In the genomic region with DNA sequence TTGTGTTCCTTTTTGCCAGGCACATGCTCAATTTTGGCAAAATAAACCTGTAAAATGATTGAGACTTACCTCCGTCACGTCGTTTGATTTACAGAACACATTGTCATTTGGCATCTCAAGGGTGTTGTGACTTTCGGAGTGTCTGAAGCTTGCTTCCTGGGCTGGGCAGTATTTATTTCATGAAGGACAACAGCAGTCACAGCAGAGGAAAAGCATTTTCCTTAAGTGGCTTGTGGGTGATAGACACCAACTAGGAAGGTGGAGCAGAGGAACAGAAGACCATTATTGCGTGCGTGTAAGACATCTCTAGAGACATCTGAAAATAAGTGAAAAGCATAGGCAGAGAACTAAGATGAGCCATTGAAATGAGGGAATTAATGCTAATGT, we compare ENCODE assay signal across 1 cellular context.
TF ChIP-seq lines count a peak whose summit lies in the region.

No MANE protein-coding gene starts in this region.

TF ChIP-seq in WTC11, 78 proteins besides CTCF, POLR2A, EP300 and RAD21 (continued from another document):
- TF ChIP-seq, protein P1, sequence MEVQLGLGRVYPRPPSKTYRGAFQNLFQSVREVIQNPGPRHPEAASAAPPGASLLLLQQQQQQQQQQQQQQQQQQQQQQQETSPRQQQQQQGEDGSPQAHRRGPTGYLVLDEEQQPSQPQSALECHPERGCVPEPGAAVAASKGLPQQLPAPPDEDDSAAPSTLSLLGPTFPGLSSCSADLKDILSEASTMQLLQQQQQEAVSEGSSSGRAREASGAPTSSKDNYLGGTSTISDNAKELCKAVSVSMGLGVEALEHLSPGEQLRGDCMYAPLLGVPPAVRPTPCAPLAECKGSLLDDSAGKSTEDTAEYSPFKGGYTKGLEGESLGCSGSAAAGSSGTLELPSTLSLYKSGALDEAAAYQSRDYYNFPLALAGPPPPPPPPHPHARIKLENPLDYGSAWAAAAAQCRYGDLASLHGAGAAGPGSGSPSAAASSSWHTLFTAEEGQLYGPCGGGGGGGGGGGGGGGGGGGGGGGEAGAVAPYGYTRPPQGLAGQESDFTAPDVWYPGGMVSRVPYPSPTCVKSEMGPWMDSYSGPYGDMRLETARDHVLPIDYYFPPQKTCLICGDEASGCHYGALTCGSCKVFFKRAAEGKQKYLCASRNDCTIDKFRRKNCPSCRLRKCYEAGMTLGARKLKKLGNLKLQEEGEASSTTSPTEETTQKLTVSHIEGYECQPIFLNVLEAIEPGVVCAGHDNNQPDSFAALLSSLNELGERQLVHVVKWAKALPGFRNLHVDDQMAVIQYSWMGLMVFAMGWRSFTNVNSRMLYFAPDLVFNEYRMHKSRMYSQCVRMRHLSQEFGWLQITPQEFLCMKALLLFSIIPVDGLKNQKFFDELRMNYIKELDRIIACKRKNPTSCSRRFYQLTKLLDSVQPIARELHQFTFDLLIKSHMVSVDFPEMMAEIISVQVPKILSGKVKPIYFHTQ (CRISPR knock-in tag; IDR thresholded peaks at IDR 0.05) = no peak
- no peak for TF ChIP-seq TP53 (CRISPR knock-in tag; IDR thresholded peaks at IDR 0.05)
- TF ChIP-seq CREB1 (CRISPR knock-in tag; IDR thresholded peaks at IDR 0.05) = no peak
- TF ChIP-seq, protein P2, sequence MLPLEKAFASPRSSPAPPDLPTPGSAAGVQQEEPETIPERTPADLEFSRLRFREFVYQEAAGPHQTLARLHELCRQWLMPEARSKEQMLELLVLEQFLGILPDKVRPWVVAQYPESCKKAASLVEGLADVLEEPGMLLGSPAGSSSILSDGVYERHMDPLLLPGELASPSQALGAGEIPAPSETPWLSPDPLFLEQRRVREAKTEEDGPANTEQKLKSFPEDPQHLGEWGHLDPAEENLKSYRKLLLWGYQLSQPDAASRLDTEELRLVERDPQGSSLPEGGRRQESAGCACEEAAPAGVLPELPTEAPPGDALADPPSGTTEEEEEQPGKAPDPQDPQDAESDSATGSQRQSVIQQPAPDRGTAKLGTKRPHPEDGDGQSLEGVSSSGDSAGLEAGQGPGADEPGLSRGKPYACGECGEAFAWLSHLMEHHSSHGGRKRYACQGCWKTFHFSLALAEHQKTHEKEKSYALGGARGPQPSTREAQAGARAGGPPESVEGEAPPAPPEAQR (CRISPR knock-in tag; IDR thresholded peaks at IDR 0.05) = no peak
- TF ChIP-seq, protein P3, sequence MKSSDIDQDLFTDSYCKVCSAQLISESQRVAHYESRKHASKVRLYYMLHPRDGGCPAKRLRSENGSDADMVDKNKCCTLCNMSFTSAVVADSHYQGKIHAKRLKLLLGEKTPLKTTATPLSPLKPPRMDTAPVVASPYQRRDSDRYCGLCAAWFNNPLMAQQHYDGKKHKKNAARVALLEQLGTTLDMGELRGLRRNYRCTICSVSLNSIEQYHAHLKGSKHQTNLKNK (CRISPR knock-in tag; IDR thresholded peaks at IDR 0.05) = no peak
- no peak for TF ChIP-seq ZNF423 (CRISPR knock-in tag; IDR thresholded peaks at IDR 0.05)
- TF ChIP-seq, protein P4, sequence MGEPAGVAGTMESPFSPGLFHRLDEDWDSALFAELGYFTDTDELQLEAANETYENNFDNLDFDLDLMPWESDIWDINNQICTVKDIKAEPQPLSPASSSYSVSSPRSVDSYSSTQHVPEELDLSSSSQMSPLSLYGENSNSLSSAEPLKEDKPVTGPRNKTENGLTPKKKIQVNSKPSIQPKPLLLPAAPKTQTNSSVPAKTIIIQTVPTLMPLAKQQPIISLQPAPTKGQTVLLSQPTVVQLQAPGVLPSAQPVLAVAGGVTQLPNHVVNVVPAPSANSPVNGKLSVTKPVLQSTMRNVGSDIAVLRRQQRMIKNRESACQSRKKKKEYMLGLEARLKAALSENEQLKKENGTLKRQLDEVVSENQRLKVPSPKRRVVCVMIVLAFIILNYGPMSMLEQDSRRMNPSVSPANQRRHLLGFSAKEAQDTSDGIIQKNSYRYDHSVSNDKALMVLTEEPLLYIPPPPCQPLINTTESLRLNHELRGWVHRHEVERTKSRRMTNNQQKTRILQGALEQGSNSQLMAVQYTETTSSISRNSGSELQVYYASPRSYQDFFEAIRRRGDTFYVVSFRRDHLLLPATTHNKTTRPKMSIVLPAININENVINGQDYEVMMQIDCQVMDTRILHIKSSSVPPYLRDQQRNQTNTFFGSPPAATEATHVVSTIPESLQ (CRISPR knock-in tag; IDR thresholded peaks at IDR 0.05) = no peak
- TF ChIP-seq NFE2L1 (CRISPR knock-in tag; IDR thresholded peaks at IDR 0.05) = no peak
- no peak for TF ChIP-seq IRF2 (CRISPR knock-in tag; IDR thresholded peaks at IDR 0.05; ENCODE audit: borderline replicate concordance, low read depth)
- TF ChIP-seq ZNF232 (CRISPR knock-in tag; IDR thresholded peaks at IDR 0.05) = no peak
